Comparison of ENCODE assay signal across 22 cellular contexts in genomic region chr10:102344067-102344466, GRCh38. TPM values are rescaled to one million over a fixed set of nuclear protein-coding genes. Genes with fewer than 3 reads are reported as not detected.
DNase-seq lines count a peak whose midpoint lies in the region; ATAC-seq, FAIRE-seq and TF ChIP-seq lines count a peak whose summit lies in the region.
"Had no signal": no experiment of that assay in that cellular context is flagged by ENCODE, and none has a peak within 500 bp of the region (broad histone marks: within the 10 kb centered on the region; RNA-seq: fewer than 3 reads in every experiment).

No MANE protein-coding gene starts in this region.

- intact Hi-C loops in Right ventricle myocardium inferior (cut with DNase I): no loop called here

- no peak for TF ChIP-seq CTCF in AG10803 (conservative IDR thresholded peaks at IDR 0.05; ENCODE audit: low read length)

- peak; percentile 13 for DNase-seq in AG10803 (ENCODE audit: low read depth)
- DNase-seq in H54 (ENCODE audit: insufficient read length, low spot score): peak; percentile 39
- DNase-seq in astrocyte of the hippocampus (ENCODE audit: low read depth, low spot score): peak; percentile 68
- peak; percentile 26 for DNase-seq in hepatic stellate cell (ENCODE audit: low spot score)
- DNase-seq in NCI-H524 (lab: John Stamatoyannopoulos, UW): no peak
- DNase-seq in Right ventricle myocardium inferior (ENCODE audit: missing footprints): no peak
- DNase-seq: activated CD4-positive, alpha-beta T cell treated with anti-CD3 and anti-CD28 coated beads, Interleukin-2, amount 50 U/mL, for 48 hours; AML-193; amniotic stem cell; cortex of kidney; heart right ventricle; KBM-7; NCI-H1417 treated with DMSO at 0.1 percent for 48 hours; NCI-H345; posterior cingulate gyrus; stimulated activated naive CD4-positive, alpha-beta T cell treated with Interleukin-2 at 50 U/mL for 16 hours; uterus had no signal

- TF ChIP-seq POLR2A in H54 (IDR thresholded peaks at IDR 0.05; ENCODE audit: low read depth, low read length): no peak

- ATAC-seq in GM21526 (IDR thresholded peaks at IDR 0.05; ENCODE audit: low FRiP score, unreplicated experiment) (no peak), HG02798 (IDR thresholded peaks at IDR 0.05; ENCODE audit: poor library complexity, unreplicated experiment) (no peak), Right ventricle myocardium inferior (no peak)
- ATAC-seq: heart right ventricle had no signal

- peak; percentile 67 for FAIRE-seq in H54 (lab: Jason Lieb, UNC)
- FAIRE-seq: D721Med, GM18507, TTC549 had no signal

- no peak overlapping the region for H3K4me3 ChIP-seq in AG10803 (ENCODE audit: low read length)
- H3K4me3 ChIP-seq: heart right ventricle, uterus had no signal

RNA-seq across cellular contexts. Expression of gene NFKB2, which starts 51.4 kb away (rescaled TPM):
- 15.1 TPM for total RNA-seq in Right ventricle myocardium inferior

Comparison
In these comparisons a context has a peak if more than half of its experiments do, and no peak if none do; other contexts are left out.
1. DNase-seq: peak in AG10803 (single experiment), H54 (single experiment), astrocyte of the hippocampus (single experiment) and hepatic stellate cell (single experiment); none in NCI-H524 (0 of 2) and Right ventricle myocardium inferior (single experiment).